In the genomic region with DNA sequence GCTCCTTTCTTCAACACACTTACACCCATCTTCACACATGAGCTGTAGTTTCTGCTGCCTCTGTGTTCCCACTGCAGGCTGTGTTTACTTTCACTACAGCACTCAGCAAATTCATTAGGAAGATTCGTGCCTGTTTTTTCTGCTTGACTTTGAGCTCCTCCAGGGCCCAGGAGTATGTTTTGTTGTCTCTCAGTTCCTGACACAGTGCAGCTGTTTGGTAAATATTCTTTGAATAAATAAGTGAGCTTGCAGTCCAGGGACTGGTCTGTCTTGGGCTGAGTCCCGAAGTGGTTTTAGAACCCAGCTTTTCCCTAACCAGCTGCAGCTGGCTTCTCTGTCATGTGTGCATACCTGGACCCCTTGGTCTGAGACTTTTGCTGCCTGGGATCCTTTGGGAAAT, we compare ENCODE assay signal across 1 cellular context.
TF ChIP-seq lines count a peak whose summit lies in the region.

No MANE protein-coding gene starts in this region.

TF ChIP-seq in IMR-90, 13 proteins besides CTCF, POLR2A, EP300 and RAD21 (continued from another document):
- TF ChIP-seq MXI1 (IDR thresholded peaks at IDR 0.05; ENCODE audit: borderline replicate concordance, low read depth, low read length) (no peak), MAFK (IDR thresholded peaks at IDR 0.05; ENCODE audit: low read depth, low read length) (no peak), CHD1 (IDR thresholded peaks at IDR 0.05; ENCODE audit: low read depth, low read length) (no peak), NFE2L2 (IDR thresholded peaks at IDR 0.05; ENCODE audit: low read depth, low read length) (no peak), BHLHE40 (IDR thresholded peaks at IDR 0.05; ENCODE audit: low read depth, low read length) (no peak)
- TF ChIP-seq, protein P1, sequence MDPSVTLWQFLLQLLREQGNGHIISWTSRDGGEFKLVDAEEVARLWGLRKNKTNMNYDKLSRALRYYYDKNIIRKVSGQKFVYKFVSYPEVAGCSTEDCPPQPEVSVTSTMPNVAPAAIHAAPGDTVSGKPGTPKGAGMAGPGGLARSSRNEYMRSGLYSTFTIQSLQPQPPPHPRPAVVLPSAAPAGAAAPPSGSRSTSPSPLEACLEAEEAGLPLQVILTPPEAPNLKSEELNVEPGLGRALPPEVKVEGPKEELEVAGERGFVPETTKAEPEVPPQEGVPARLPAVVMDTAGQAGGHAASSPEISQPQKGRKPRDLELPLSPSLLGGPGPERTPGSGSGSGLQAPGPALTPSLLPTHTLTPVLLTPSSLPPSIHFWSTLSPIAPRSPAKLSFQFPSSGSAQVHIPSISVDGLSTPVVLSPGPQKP (IDR thresholded peaks at IDR 0.05; ENCODE audit: borderline replicate concordance, low read depth, low read length): no peak
